In genomic region chr18:48060947-48061346, GRCh38 we compare ENCODE assay signal across 21 cellular contexts.
DNase-seq lines count a peak whose midpoint lies in the region; ATAC-seq and TF ChIP-seq lines count a peak whose summit lies in the region.
"Had no signal": no experiment of that assay in that cellular context is flagged by ENCODE, and none has a peak within 500 bp of the region (broad histone marks: within the 10 kb centered on the region; RNA-seq: fewer than 3 reads in every experiment).

No MANE protein-coding gene starts in this region.

- H3K18ac ChIP-seq in mesendoderm (ENCODE audit: low read length): no peak overlapping the region

- no peaks in the 10 kb centered on the region for H3K36me3 Mint-ChIP-seq in type B pancreatic cell

- no peak overlapping the region for H3K23ac ChIP-seq in mesendoderm (ENCODE audit: low read length)

- H3K4me2 ChIP-seq in mesendoderm (ENCODE audit: low read length): no peak overlapping the region

- H3K56ac ChIP-seq in mesendoderm (ENCODE audit: low read length): no peak overlapping the region

- peaks cover 34% of the 10 kb centered on the region for H3K4me1 Mint-ChIP-seq in type B pancreatic cell (ENCODE audit: unreplicated experiment)

- H3K4ac ChIP-seq in mesendoderm (ENCODE audit: low read depth, low read length): no peak overlapping the region

- no peak overlapping the region for H2BK5ac ChIP-seq in mesendoderm (ENCODE audit: low read length)

- H3K79me1 ChIP-seq in mesendoderm (ENCODE audit: low read length): no peaks in the 10 kb centered on the region

- TF ChIP-seq CTCF in AG04450 (IDR thresholded peaks at IDR 0.05; ENCODE audit: low read depth, low read length) (no peak), esophagus squamous epithelium (IDR thresholded peaks at IDR 0.05) (no peak), mucosa of descending colon (IDR thresholded peaks at IDR 0.05) (no peak), type B pancreatic cell (conservative IDR thresholded peaks at IDR 0.05) (no peak), GM10266 (IDR thresholded peaks at IDR 0.05; ENCODE audit: control insufficient read depth, insufficient read depth, low read depth, missing control alignments) (no peak)

- no peak overlapping the region for H3K4me3 Mint-ChIP-seq in type B pancreatic cell
- H3K4me3 Mint-ChIP-seq: HFFc6 had no signal

- no peak overlapping the region for H4K5ac ChIP-seq in mesendoderm (ENCODE audit: low read length)

- no peaks in the 10 kb centered on the region for H3K9me3 Mint-ChIP-seq in type B pancreatic cell
- H3K9me3 Mint-ChIP-seq: HFFc6 had no signal

- no peak overlapping the region for H4K8ac ChIP-seq in mesendoderm (ENCODE audit: low read depth, low read length)

- H2AK5ac ChIP-seq in mesendoderm (ENCODE audit: low read length): no peak overlapping the region

- CTCF ChIA-PET in AG04450 (lab: Charles Lee): no interaction called here

- no peaks in the 10 kb centered on the region for H3K79me2 ChIP-seq in mesendoderm (ENCODE audit: control insufficient read depth, insufficient read depth, low read length)

- DNase-seq in AG04450 (ENCODE audit: low read depth, low spot score) (no peak), esophagus squamous epithelium (lab: John Stamatoyannopoulos, UW) (no peak), mucosa of descending colon (no peak), type B pancreatic cell (ENCODE audit: extremely low spot score, unreplicated experiment) (no peak), NCI-H524 treated with DMSO at 0.1 percent for 48 hours (lab: John Stamatoyannopoulos, UW) (no peak), GM10266 (ENCODE audit: extremely low spot score) (no peak), mesendoderm (no peak)
- DNase-seq: 8988T, ACHN, Calu3, DND-41, GM23248, HFFc6, KBM-7, MV-4-11, NCI-H1105, NCI-H1436 treated with DMSO at 0.1 percent for 48 hours, NCI-H187 treated with DMSO at 0.1 percent for 48 hours, NCI-H446 treated with DMSO at 0.1 percent for 48 hours, SHP77 treated with DMSO at 0.1 percent for 48 hours had no signal

- H3K9me3 ChIP-seq in AG04450 (ENCODE audit: control insufficient read depth, insufficient read depth, low read length): no peaks in the 10 kb centered on the region; the same call in 1 of the 2 replicates
- H3K9me3 ChIP-seq in esophagus squamous epithelium: no peaks in the 10 kb centered on the region
- no peaks in the 10 kb centered on the region for H3K9me3 ChIP-seq in mucosa of descending colon
- H3K9me3 ChIP-seq: HAP-1 had no signal

- intact Hi-C loops in esophagus squamous epithelium (cut with DNase I): no loop called here
- intact Hi-C loops in mucosa of descending colon (cut with DNase I, micrococcal nuclease): no loop called here

- POLR2A ChIA-PET in AG04450 (lab: Yijun Ruan, JAX): no interaction called here

- no peaks in the 10 kb centered on the region for H3K27me3 Mint-ChIP-seq in type B pancreatic cell

- peak overlapping the region; percentile 5 for H3K27ac Mint-ChIP-seq in type B pancreatic cell
- H3K27ac Mint-ChIP-seq: HFFc6 had no signal

- no peak overlapping the region for H3K9ac ChIP-seq in mesendoderm (ENCODE audit: low read length)
- H3K9ac ChIP-seq: GM23248 had no signal

- no peak overlapping the region for H2BK15ac ChIP-seq in mesendoderm (replicated peaks; ENCODE audit: low read depth)

- no peak overlapping the region for H2BK120ac ChIP-seq in mesendoderm (ENCODE audit: low read depth, low read length)

- WGBS in esophagus squamous epithelium, 2 donors: 72 to 82% methylated on average over 4 of the region's 4 CpGs
- no CpG with 5 or more reads among the region's 4 CpGs for WGBS in mesendoderm (ENCODE audit: extremely low coverage, insufficient coverage, low lambda C conversion rate)

- H3K27ac ChIP-seq in AG04450 (ENCODE audit: low read depth, low read length) (peak overlapping the region; percentile 2), esophagus squamous epithelium (peak overlapping the region; percentile 43 to 92 (median 86)), mesendoderm (ENCODE audit: low read depth, low read length) (no peak overlapping the region)
- H3K27ac ChIP-seq: GM23248 had no signal

- H3K4me3 ChIP-seq in AG04450 (ENCODE audit: low read depth, low read length) (no peak overlapping the region), esophagus squamous epithelium (no peak overlapping the region), mucosa of descending colon (no peak overlapping the region), mesendoderm (ENCODE audit: low read length) (no peak overlapping the region)
- H3K4me3 ChIP-seq: GM23248, HAP-1 had no signal

- peak; percentile 59 for ATAC-seq in mucosa of descending colon

- H3K4me1 ChIP-seq in esophagus squamous epithelium (peaks cover 44 to 90% (median 53%) of the 10 kb centered on the region in 3 donors), mucosa of descending colon (ENCODE audit: low read depth) (peaks cover 10% of the 10 kb centered on the region), mesendoderm (ENCODE audit: control insufficient read depth, low read depth, low read length) (peaks cover 6% of the 10 kb centered on the region)
- H3K4me1 ChIP-seq: HAP-1 had no signal

- H3K27me3 ChIP-seq in AG04450 (ENCODE audit: control insufficient read depth, insufficient read depth, low read length): no peaks in the 10 kb centered on the region
- H3K27me3 ChIP-seq in esophagus squamous epithelium: no peaks in the 10 kb centered on the region
- H3K27me3 ChIP-seq in mesendoderm (ENCODE audit: insufficient read depth, low read length, poor library complexity): no peaks in the 10 kb centered on the region

- TF ChIP-seq POLR2A in esophagus squamous epithelium (IDR thresholded peaks at IDR 0.05): no peak

- H3K36me3 ChIP-seq in esophagus squamous epithelium (peaks cover 0 to 7% (median 0%) of the 10 kb centered on the region in 3 donors), mucosa of descending colon (ENCODE audit: low read depth) (no peaks in the 10 kb centered on the region), mesendoderm (ENCODE audit: control insufficient read depth, insufficient read depth, low read length) (no peaks in the 10 kb centered on the region)
- H3K36me3 ChIP-seq: HAP-1 had no signal
